Comparison of ENCODE assay signal across 24 cellular contexts in the genomic region with DNA sequence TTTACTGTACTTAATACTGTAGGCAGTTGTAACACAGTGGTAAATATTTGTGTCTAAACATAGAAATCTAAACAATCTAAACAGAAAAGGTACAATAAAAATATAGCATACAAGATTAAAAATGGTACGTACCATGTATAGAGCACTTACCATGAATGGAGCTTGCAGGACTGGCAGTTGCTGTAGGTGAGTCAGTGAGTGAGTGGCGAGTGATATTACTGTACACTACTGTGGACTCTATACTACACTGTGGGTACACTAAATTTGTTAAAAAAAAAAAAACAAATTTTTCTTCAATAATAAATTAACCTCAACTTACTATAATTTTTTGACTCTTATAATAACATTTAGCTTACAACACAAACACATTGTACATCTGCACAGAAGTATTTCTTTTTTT. TPM values are rescaled to one million over a fixed set of nuclear protein-coding genes. Genes with fewer than 3 reads are reported as not detected.
"Had no signal": no experiment of that assay in that cellular context is flagged by ENCODE, and none has a peak within 500 bp of the region (broad histone marks: within the 10 kb centered on the region; RNA-seq: fewer than 3 reads in every experiment).

No MANE protein-coding gene starts in this region.

- H3K27me3 ChIP-seq: brain microvascular endothelial cell, MG63, Peyer's patch, SJCRH30 had no signal

- H3K27me3 Mint-ChIP-seq: activated CD8-positive, alpha-beta T cell treated with anti-CD3 and anti-CD28 coated beads for 36 hours; activated naive CD4-positive, alpha-beta T cell treated with anti-CD3 and anti-CD28 coated beads, Interleukin-2, amount 50 U/mL, for 24 hours had no signal

- H3K4me3 ChIP-seq: MG63, Peyer's patch, SJCRH30 had no signal

- ATAC-seq: activated CD8-positive, alpha-beta T cell treated with anti-CD3 and anti-CD28 coated beads for 36 hours; WTC11 had no signal

- H3K27ac ChIP-seq: brain microvascular endothelial cell, Peyer's patch, RWPE1, SJCRH30 had no signal

- DNase-seq: activated CD8-positive, alpha-beta memory T cell treated with anti-CD3 and anti-CD28 coated beads, Interleukin-2, amount 50 U/mL, for 4 hours; activated CD8-positive, alpha-beta T cell treated with anti-CD3 and anti-CD28 coated beads for 36 hours; brain microvascular endothelial cell; caudate nucleus; MG63; MV-4-11; NCI-H1092 treated with DMSO at 0.1 percent for 48 hours; NCI-H1417 treated with DMSO at 0.1 percent for 48 hours; NCI-H1694 treated with DMSO at 0.1 percent for 48 hours; NCI-H2029 treated with DMSO at 0.1 percent for 48 hours; NCI-H345; NCI-H510A; NK-92 treated with Interleukin-12 subunit alpha and Interleukin-12 subunit beta, amount 100 ng/mL, for 24 hours; OCI-M1; Peyer's patch; Right ventricle myocardium superior; SJCRH30; SK-N-SH; SW 1271 had no signal

- H3K4me3 Mint-ChIP-seq: activated CD8-positive, alpha-beta T cell treated with anti-CD3 and anti-CD28 coated beads for 36 hours; activated naive CD4-positive, alpha-beta T cell treated with anti-CD3 and anti-CD28 coated beads, Interleukin-2, amount 50 U/mL, for 24 hours; WTC11 had no signal

- H3K4me1 Mint-ChIP-seq: WTC11 had no signal

- H3K9me3 Mint-ChIP-seq: activated CD8-positive, alpha-beta T cell treated with anti-CD3 and anti-CD28 coated beads for 36 hours; activated naive CD4-positive, alpha-beta T cell treated with anti-CD3 and anti-CD28 coated beads, Interleukin-2, amount 50 U/mL, for 24 hours; WTC11 had no signal

- H3K9ac ChIP-seq: SK-N-SH had no signal

- H3K4me1 ChIP-seq: Peyer's patch, SJCRH30 had no signal

- H3K9me3 ChIP-seq: MG63, Peyer's patch, SJCRH30, SK-N-SH had no signal

- H3K27ac Mint-ChIP-seq: WTC11 had no signal

- H3K4me2 ChIP-seq: SK-N-SH had no signal

RNA-seq across cellular contexts. Expression of a gene that starts 39.5 kb away (rescaled TPM):
- total RNA-seq: activated CD8-positive, alpha-beta T cell treated with anti-CD3 and anti-CD28 coated beads for 36 hours; cerebellum; Peyer's patch; Right ventricle myocardium superior; SJCRH30; WTC11 had no signal
- polyA plus RNA-seq: adipose tissue, SK-N-SH had no signal
